ENCODE assay signal across 33 cellular contexts in genomic region chr1:182134257-182134656, GRCh38.
"Had no signal": no experiment of that assay in that cellular context is flagged by ENCODE, and none has a peak within 500 bp of the region (broad histone marks: within the 10 kb centered on the region; RNA-seq: fewer than 3 reads in every experiment).

No MANE protein-coding gene starts in this region.

- H3K27ac ChIP-seq: adrenal gland, ascending aorta, body of pancreas, brain microvascular endothelial cell, breast epithelium, cardiac muscle cell had no signal

- H3K27me3 ChIP-seq: adrenal gland, ascending aorta, body of pancreas, brain microvascular endothelial cell, breast epithelium, cardiac muscle cell had no signal

- DNase-seq: activated effector memory CD4-positive, alpha-beta T cell treated with anti-CD3 and anti-CD28 coated beads, Interleukin-2, amount 50 U/mL, for 16 hours; activated effector memory CD4-positive, alpha-beta T cell treated with Interleukin-2 at 50 U/mL for 16 hours; activated gamma-delta T cell; activated gamma-delta T cell treated with Interleukin-2 at 50 U/mL for 16 hours; activated naive CD4-positive, alpha-beta T cell; activated naive CD4-positive, alpha-beta T cell treated with anti-CD3 and anti-CD28 coated beads for 36 hours; activated naive CD4-positive, alpha-beta T cell treated with anti-CD3 and anti-CD28 coated beads, Interleukin-2, amount 10 ng/mL, durations not matched to agents 7 days and 5 days; activated naive CD4-positive, alpha-beta T cell treated with anti-CD3 and anti-CD28 coated beads, Interleukin-2, amount 50 U/mL, for 16 hours; activated naive CD4-positive, alpha-beta T cell treated with Interleukin-2 at 50 U/mL for 16 hours; activated naive CD8-positive, alpha-beta T cell treated with anti-CD3 and anti-CD28 coated beads for 36 hours; activated naive CD8-positive, alpha-beta T cell treated with anti-CD3 and anti-CD28 coated beads, Interleukin-2, amount 10 ng/mL, durations not matched to agents 7 days and 5 days; activated naive CD8-positive, alpha-beta T cell treated with anti-CD3 and anti-CD28 coated beads, Interleukin-2, amount 50 U/mL, for 24 hours; activated T-cell treated with anti-CD3 and anti-CD28 coated beads, Interleukin-2, amount 50 U/mL, for 24 hours; activated T-cell treated with anti-CD3 and anti-CD28 coated beads, Interleukin-2, amount 50 U/mL, for 4 hours; activated T-cell treated with anti-CD3 and anti-CD28 coated beads, Interleukin-2, amount 50 U/mL, for 48 hours; activated T-cell treated with anti-CD3 and anti-CD28 coated beads, Interleukin-2, amount 50 U/mL, for 72 hours; adrenal gland; amniotic stem cell; amygdala; anterior cingulate cortex; aorta; body of pancreas; brain microvascular endothelial cell; caudate nucleus; central memory CD4-positive, alpha-beta T cell; cerebellar nuclear complex had no signal

- H3K36me3 ChIP-seq: adrenal gland, ascending aorta, brain microvascular endothelial cell, breast epithelium, cardiac muscle cell had no signal

- H3K4me3 ChIP-seq: adrenal gland, ascending aorta, body of pancreas, breast epithelium, cardiac muscle cell had no signal

- FAIRE-seq: astrocyte, bronchial epithelial cell had no signal

- H3K4me1 ChIP-seq: ascending aorta, breast epithelium had no signal

- ATAC-seq: activated naive CD4-positive, alpha-beta T cell treated with anti-CD3 and anti-CD28 coated beads, Interleukin-2, amount 50 U/mL, for 72 hours; activated naive CD8-positive, alpha-beta T cell treated with anti-CD3 and anti-CD28 coated beads, Interleukin-2, amount 50 U/mL, for 24 hours; activated T-cell treated with anti-CD3 and anti-CD28 coated beads, Interleukin-2, amount 50 U/mL, for 4 hours; activated T-cell treated with anti-CD3 and anti-CD28 coated beads, Interleukin-2, amount 50 U/mL, for 72 hours; activated T-helper 17 cell treated with anti-CD3 and anti-CD28 coated beads, Interleukin-2, amount 50 U/mL, for 72 hours; body of pancreas had no signal

- H3K9me3 ChIP-seq: adrenal gland, ascending aorta, body of pancreas had no signal
